ENCODE assay signal across 3 cellular contexts in the genomic region with DNA sequence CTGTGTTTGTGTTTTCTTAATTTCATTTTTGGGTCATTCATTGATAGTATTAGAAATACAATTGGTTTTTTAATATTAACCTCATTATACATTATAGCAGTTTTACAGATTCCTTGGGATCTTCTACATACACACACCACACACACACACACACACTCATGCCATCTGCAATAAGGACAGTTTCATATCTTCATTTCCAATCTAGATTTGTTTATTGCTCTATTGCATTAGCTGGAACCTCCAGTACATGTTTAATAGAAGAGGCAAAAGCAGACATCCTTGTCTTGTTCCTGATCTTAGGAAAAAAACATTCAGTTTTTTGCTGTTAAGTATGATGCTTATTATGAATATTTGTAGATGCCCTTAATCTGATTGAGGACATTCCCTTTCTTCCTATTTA.
TF ChIP-seq lines count a peak whose summit lies in the region.

No MANE protein-coding gene starts in this region.

TF ChIP-seq in SK-N-SH, 30 proteins besides CTCF, POLR2A, EP300 and RAD21:
- peak; percentile 59 for TF ChIP-seq GATA2 (CRISPR knock-in tag; IDR thresholded peaks at IDR 0.05)
- TF ChIP-seq, protein P1, sequence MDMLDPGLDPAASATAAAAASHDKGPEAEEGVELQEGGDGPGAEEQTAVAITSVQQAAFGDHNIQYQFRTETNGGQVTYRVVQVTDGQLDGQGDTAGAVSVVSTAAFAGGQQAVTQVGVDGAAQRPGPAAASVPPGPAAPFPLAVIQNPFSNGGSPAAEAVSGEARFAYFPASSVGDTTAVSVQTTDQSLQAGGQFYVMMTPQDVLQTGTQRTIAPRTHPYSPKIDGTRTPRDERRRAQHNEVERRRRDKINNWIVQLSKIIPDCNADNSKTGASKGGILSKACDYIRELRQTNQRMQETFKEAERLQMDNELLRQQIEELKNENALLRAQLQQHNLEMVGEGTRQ (IDR thresholded peaks at IDR 0.05; ENCODE audit: borderline replicate concordance, low read depth, low read length), result no peak

TF ChIP-seq in SK-N-SH treated with all-trans-retinoic acid at 6 μM for 48 hours, 23 proteins besides CTCF, POLR2A, EP300 and RAD21:
- TF ChIP-seq ZFP30 (CRISPR knock-in tag; IDR thresholded peaks at IDR 0.05) (no peak), TCF4 (CRISPR knock-in tag; IDR thresholded peaks at IDR 0.05; ENCODE audit: borderline replicate concordance) (peak; percentile 68)

TF ChIP-seq in H1, 55 proteins besides CTCF, POLR2A, EP300 and RAD21:
- TF ChIP-seq RFX5 (IDR thresholded peaks at IDR 0.05; ENCODE audit: borderline replicate concordance, low read depth, low read length), result no peak
- no peak for TF ChIP-seq SP4 (IDR thresholded peaks at IDR 0.05; ENCODE audit: low read length)
- TF ChIP-seq CREB1 (IDR thresholded peaks at IDR 0.05), result no peak
- TF ChIP-seq BACH1 (IDR thresholded peaks at IDR 0.05; ENCODE audit: low read length), result no peak
- no peak for TF ChIP-seq RXRA (IDR thresholded peaks at IDR 0.05; ENCODE audit: insufficient read depth, low read depth, low read length)
- TF ChIP-seq, protein P1 (IDR thresholded peaks at IDR 0.05; ENCODE audit: low read length), result no peak
- TF ChIP-seq SIRT6 (IDR thresholded peaks at IDR 0.05; ENCODE audit: low read length), result no peak
- TF ChIP-seq HDAC6 (IDR thresholded peaks at IDR 0.05; ENCODE audit: low read depth, low read length), result no peak
- no peak for TF ChIP-seq CHD1 (IDR thresholded peaks at IDR 0.05; ENCODE audit: low read depth, low read length)
- no peak for TF ChIP-seq CEBPB (IDR thresholded peaks at IDR 0.05; ENCODE audit: low read depth, low read length)
- TF ChIP-seq POLR2AphosphoS5 (IDR thresholded peaks at IDR 0.05; ENCODE audit: low read depth, low read length), result no peak
- TF ChIP-seq RBBP5 (IDR thresholded peaks at IDR 0.05; ENCODE audit: borderline replicate concordance, low read depth, low read length), result no peak
- TF ChIP-seq TCF12 (IDR thresholded peaks at IDR 0.05; ENCODE audit: low read depth, low read length), result no peak
- TF ChIP-seq CBX5 (IDR thresholded peaks at IDR 0.05; ENCODE audit: low read depth, low read length), result no peak
- no peak for TF ChIP-seq KDM4A (IDR thresholded peaks at IDR 0.05; ENCODE audit: low read depth, low read length, severe bottlenecking)
